Comparison of ENCODE assay signal across 8 cellular contexts in the genomic region with DNA sequence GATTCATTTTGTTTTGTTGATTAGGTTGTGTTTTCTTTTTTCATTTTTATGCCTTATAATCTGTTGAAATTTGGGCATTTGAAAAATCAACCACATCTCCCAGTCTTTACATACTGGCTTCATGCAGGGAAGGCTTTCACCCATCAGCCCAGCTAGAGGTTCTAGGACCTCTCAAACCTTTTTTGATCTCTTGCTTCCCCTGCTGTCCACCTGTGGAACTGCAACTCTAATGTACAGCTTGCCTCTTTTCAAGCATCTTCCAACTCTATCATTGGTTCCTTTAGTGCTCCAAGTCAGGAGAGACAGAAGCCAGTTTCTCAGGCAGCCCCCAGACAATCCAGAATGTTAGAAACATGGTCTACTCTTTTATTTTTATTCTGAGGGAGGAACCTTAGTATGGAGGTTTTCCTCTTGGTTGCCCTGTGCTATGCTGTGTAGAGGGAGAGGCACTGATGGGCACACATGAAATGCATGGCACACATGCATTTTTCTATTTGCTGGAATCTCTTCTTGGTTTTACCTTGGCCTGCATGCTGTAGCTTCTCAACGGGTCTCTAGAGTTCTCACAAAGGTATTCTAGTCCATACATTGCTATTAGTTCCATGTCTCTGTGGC.
A peak's percentile ranks its signal among the peaks of the same experiment; 100 is the strongest.
DNase-seq lines count a peak whose midpoint lies in the region; ATAC-seq and TF ChIP-seq lines count a peak whose summit lies in the region.

No MANE protein-coding gene starts in this region.

- H3K4me3 Mint-ChIP-seq in effector memory CD8-positive, alpha-beta T cell, result no peak overlapping the region

- H3K36me3 ChIP-seq in heart right ventricle (no peaks in the 10 kb centered on the region), OCI-LY1 (ENCODE audit: insufficient read depth, low read length) (no peaks in the 10 kb centered on the region)

- H3K4me3 ChIP-seq in heart right ventricle (no peak overlapping the region), right cardiac atrium (ENCODE audit: low read length) (no peak overlapping the region), OCI-LY1 (ENCODE audit: low read depth, low read length, poor library complexity, severe bottlenecking) (no peak overlapping the region), epithelial cell of proximal tubule (ENCODE audit: low read depth, low read length) (no peak overlapping the region)

- H3K79me2 ChIP-seq in OCI-LY1 (ENCODE audit: insufficient read depth, low read length), result no peaks in the 10 kb centered on the region

- H3F3A ChIP-seq in OCI-LY1 (ENCODE audit: insufficient read depth, low read length), result no peaks in the 10 kb centered on the region

- H3K9me3 ChIP-seq in heart right ventricle (peaks cover 0 to 31% (median 0%) of the 10 kb centered on the region in 11 donors), right cardiac atrium (ENCODE audit: control insufficient read depth, low read length) (no peaks in the 10 kb centered on the region), OCI-LY1 (ENCODE audit: low read length) (no peaks in the 10 kb centered on the region)

- no peak overlapping the region for H2AFZ ChIP-seq in OCI-LY1 (ENCODE audit: low read length)

- DNase-seq in heart right ventricle (no peak), right cardiac atrium (no peak), epithelial cell of proximal tubule (ENCODE audit: low read depth) (peak; percentile 2), renal cortical epithelial cell (ENCODE audit: low read depth) (peak; percentile 49)
- DNase-seq in effector memory CD8-positive, alpha-beta T cell, result no peak

- H3K9me3 Mint-ChIP-seq in effector memory CD8-positive, alpha-beta T cell, result peaks cover 5 to 12% of the 10 kb centered on the region in 2 donors

- no peaks in the 10 kb centered on the region for H4K20me1 ChIP-seq in OCI-LY1 (ENCODE audit: insufficient read depth, low read length)

- ATAC-seq in heart right ventricle, result no peak
- no peak for ATAC-seq in right cardiac atrium
- ATAC-seq in HG02588 (IDR thresholded peaks at IDR 0.05; ENCODE audit: unreplicated experiment), result peak; percentile 46
- no peak for ATAC-seq in effector memory CD8-positive, alpha-beta T cell (replicated peaks)
- ATAC-seq in GM18520 (IDR thresholded peaks at IDR 0.05; ENCODE audit: unreplicated experiment), result no peak

- intact Hi-C loops in heart right ventricle (cut with DNase I) (no loop called here), right cardiac atrium (cut with DNase I) (no loop called here)

- no peaks in the 10 kb centered on the region for H3K27me3 Mint-ChIP-seq in effector memory CD8-positive, alpha-beta T cell

- H3K4me1 ChIP-seq in heart right ventricle (no peaks in the 10 kb centered on the region), right cardiac atrium (ENCODE audit: control insufficient read depth, insufficient read depth, low read length) (no peaks in the 10 kb centered on the region), OCI-LY1 (ENCODE audit: insufficient read depth, low read length, severe bottlenecking) (no peaks in the 10 kb centered on the region)

- WGBS in heart right ventricle, 2 donors, result 57 to 59% methylated on average over 1 of the region's 1 CpG
- WGBS in right cardiac atrium, result 58% methylated on average over 1 of the region's 1 CpG

- no peaks in the 10 kb centered on the region for H3K4me1 Mint-ChIP-seq in effector memory CD8-positive, alpha-beta T cell (ENCODE audit: low read depth in 2 of 2)

- no peak overlapping the region for H3K4me2 ChIP-seq in OCI-LY1 (ENCODE audit: low read length)

- H3K9ac ChIP-seq in OCI-LY1 (ENCODE audit: low read length), result no peak overlapping the region

- peaks cover 0 to 7% (median 0%) of the 10 kb centered on the region in 7 donors for H3K27me3 ChIP-seq in heart right ventricle
- no peaks in the 10 kb centered on the region for H3K27me3 ChIP-seq in right cardiac atrium (ENCODE audit: control insufficient read depth, insufficient read depth)
- no peaks in the 10 kb centered on the region for H3K27me3 ChIP-seq in OCI-LY1 (ENCODE audit: insufficient read depth, low read length)

- TF ChIP-seq CTCF in heart right ventricle (IDR thresholded peaks at IDR 0.05), result peak; percentile 20 to 77 (median 52)
- TF ChIP-seq CTCF in OCI-LY1 (IDR thresholded peaks at IDR 0.05; ENCODE audit: low read length), result peak; percentile 91
- peak; percentile 98 for TF ChIP-seq CTCF in epithelial cell of proximal tubule (conservative IDR thresholded peaks at IDR 0.05; ENCODE audit: low read depth, low read length)

- no peaks in the 10 kb centered on the region for H3K36me3 Mint-ChIP-seq in effector memory CD8-positive, alpha-beta T cell (ENCODE audit: insufficient read depth)

- H3K27ac ChIP-seq in heart right ventricle, result no peak overlapping the region
- H3K27ac ChIP-seq in right cardiac atrium (ENCODE audit: low read length), result no peak overlapping the region
- no peak overlapping the region for H3K27ac ChIP-seq in OCI-LY1 (ENCODE audit: low read depth, low read length, poor library complexity, severe bottlenecking)

- no peaks in the 10 kb centered on the region for H3K9me2 ChIP-seq in OCI-LY1 (ENCODE audit: low read depth, low read length)

- H3K27ac Mint-ChIP-seq in effector memory CD8-positive, alpha-beta T cell, result no peak overlapping the region

Comparison
In these comparisons a context has a peak if more than half of its experiments do, and no peak if none do; other contexts are left out.
1. DNase-seq: peak in epithelial cell of proximal tubule (single experiment) and renal cortical epithelial cell (single experiment); none in heart right ventricle (0 of 2), right cardiac atrium (0 of 3) and effector memory CD8-positive, alpha-beta T cell (0 of 3).
2. Peak in every context shown above with its lines, with median percentiles within 50 percentile points of each other: CTCF ChIP-seq.